9 cellular contexts compared by ENCODE assay signal in the genomic region with DNA sequence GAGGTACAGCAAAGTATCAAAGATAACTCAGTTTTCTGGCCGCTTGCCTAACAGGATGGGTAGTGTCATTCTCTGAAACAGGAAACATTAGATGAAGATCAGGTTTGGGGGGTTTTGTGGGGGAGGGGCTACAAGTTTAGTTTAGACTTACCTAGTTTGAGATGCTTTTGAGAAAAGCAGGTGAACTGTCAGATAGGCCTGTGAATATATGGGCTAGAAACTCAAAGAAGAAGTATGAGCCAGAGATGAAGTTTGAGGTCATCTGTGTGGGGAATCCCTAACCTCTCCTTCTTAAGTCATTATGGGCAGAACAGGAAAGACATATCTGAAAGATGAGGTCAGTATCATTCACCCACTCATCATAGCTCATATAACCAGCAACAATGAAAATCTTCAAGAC. TPM values are rescaled to one million over a fixed set of nuclear protein-coding genes. Genes with fewer than 3 reads are reported as not detected.
A peak's percentile ranks its signal among the peaks of the same experiment; 100 is the strongest.
DNase-seq lines count a peak whose midpoint lies in the region; ATAC-seq and TF ChIP-seq lines count a peak whose summit lies in the region.
"Had no signal": no experiment of that assay in that cellular context is flagged by ENCODE, and none has a peak within 500 bp of the region (broad histone marks: within the 10 kb centered on the region; RNA-seq: fewer than 3 reads in every experiment).

No MANE protein-coding gene starts in this region.

- no peaks in the 10 kb centered on the region for H3K4me1 ChIP-seq in right atrium auricular region

- peak; percentile 55 for ATAC-seq in GM19035 (IDR thresholded peaks at IDR 0.05; ENCODE audit: unreplicated experiment)
- ATAC-seq in GM21526 (IDR thresholded peaks at IDR 0.05; ENCODE audit: low FRiP score, unreplicated experiment) = no peak

- H3K9me3 ChIP-seq in right atrium auricular region = no peaks in the 10 kb centered on the region

- TF ChIP-seq CTCF in AG10803 (conservative IDR thresholded peaks at IDR 0.05; ENCODE audit: low read length) (no peak), foreskin fibroblast (IDR thresholded peaks at IDR 0.05; ENCODE audit: low read depth, low read length) (no peak), right atrium auricular region (IDR thresholded peaks at IDR 0.05) (no peak)

- H3K27me3 ChIP-seq in right atrium auricular region = no peaks in the 10 kb centered on the region

- no peak overlapping the region for H3K27ac ChIP-seq in right atrium auricular region

- H3K4me3 ChIP-seq in AG10803 (ENCODE audit: low read length) (no peak overlapping the region), foreskin fibroblast (ENCODE audit: low read depth in 1 of 2, low read length in 2 of 2) (no peak overlapping the region), right atrium auricular region (no peak overlapping the region)

- DNase-seq in AG10803 (ENCODE audit: low read depth) = peak; percentile 61
- peak; percentile 59 to 82 for DNase-seq in SW 1271 (lab: John Stamatoyannopoulos, UW)
- peak; percentile 71 to 85 for DNase-seq in foreskin fibroblast
- no peak for DNase-seq in right atrium auricular region (ENCODE audit: low spot score)
- no peak for DNase-seq in effector CD8-positive, alpha-beta T cell (lab: John Stamatoyannopoulos, UW)
- DNase-seq in NK-92 (lab: John Stamatoyannopoulos, UW; ENCODE audit: unreplicated experiment) = no peak
- DNase-seq: Calu3 had no signal

- H3K36me3 ChIP-seq in right atrium auricular region = no peaks in the 10 kb centered on the region

RNA-seq across cellular contexts. Expression of a gene that starts 11.9 kb away (rescaled TPM):
- total RNA-seq in right atrium auricular region = not detected
- total RNA-seq: Calu3 had no signal

RNA-seq across cellular contexts. Expression of a gene that starts 14.0 kb away (rescaled TPM):
- 10 to 100 TPM in 1 of 2 donors, 1 to 10 TPM in 1; 5.9 to 12.3 TPM for total RNA-seq in right atrium auricular region

RNA-seq across cellular contexts. Expression of a gene that starts 14.3 kb away (rescaled TPM):
- total RNA-seq in right atrium auricular region = not detected
- total RNA-seq: Calu3 had no signal

Comparison
In these comparisons a context has a peak if more than half of its experiments do, and no peak if none do; other contexts are left out.
1. DNase-seq: peak in AG10803 (single experiment), SW 1271 (2 of 2) and foreskin fibroblast (2 of 2); none in right atrium auricular region (single experiment), effector CD8-positive, alpha-beta T cell (single experiment) and NK-92 (single experiment).